17 cellular contexts compared by ENCODE assay signal in the genomic region with DNA sequence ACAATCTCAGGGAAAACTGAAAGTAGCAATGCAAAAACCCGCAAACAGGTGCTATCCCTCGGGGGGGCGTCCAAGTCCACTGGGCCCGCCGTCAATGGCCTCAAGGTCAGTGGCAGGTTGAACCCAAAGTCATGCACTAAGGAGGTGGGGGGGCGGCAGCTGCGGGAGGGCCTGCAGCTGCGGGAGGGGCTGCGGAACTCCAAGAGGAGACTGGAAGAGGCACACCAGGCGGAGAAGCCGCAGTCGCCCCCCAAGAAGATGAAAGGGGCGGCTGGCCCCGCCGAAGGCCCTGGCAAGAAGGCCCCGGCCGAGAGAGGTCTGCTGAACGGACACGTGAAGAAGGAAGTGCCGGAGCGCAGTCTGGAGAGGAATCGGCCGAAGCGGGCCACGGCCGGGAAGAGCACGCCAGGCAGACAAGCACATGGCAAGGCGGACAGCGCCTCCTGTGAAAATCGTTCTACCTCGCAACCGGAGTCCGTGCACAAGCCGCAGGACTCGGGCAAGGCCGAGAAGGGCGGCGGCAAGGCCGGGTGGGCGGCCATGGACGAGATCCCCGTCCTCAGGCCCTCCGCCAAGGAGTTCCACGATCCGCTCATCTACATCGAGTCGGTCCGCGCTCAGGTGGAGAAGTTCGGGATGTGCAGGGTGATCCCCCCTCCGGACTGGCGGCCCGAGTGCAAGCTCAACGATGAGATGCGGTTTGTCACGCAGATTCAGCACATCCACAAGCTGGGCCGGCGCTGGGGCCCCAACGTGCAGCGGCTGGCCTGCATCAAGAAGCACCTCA.
A peak's percentile ranks its signal among the peaks of the same experiment; 100 is the strongest.
DNase-seq lines count a peak whose midpoint lies in the region; ATAC-seq, FAIRE-seq and TF ChIP-seq lines count a peak whose summit lies in the region.
"Had no signal": no experiment of that assay in that cellular context is flagged by ENCODE, and none has a peak within 500 bp of the region (broad histone marks: within the 10 kb centered on the region; RNA-seq: fewer than 3 reads in every experiment).

No MANE protein-coding gene starts in this region.

- no peak overlapping the region for H2AK5ac ChIP-seq in H1 (ENCODE audit: low read depth, low read length)

- no peaks in the 10 kb centered on the region for H3K9me3 Mint-ChIP-seq in MCF 10A (ENCODE audit: unreplicated experiment)
- H3K9me3 Mint-ChIP-seq: CD4-positive, alpha-beta T cell had no signal

- H3K27ac Mint-ChIP-seq in MCF 10A (ENCODE audit: low read depth, unreplicated experiment), result peak overlapping the region; percentile 59
- H3K27ac Mint-ChIP-seq: B cell; CD4-positive, alpha-beta T cell had no signal

- DNase-seq in MCF 10A (ENCODE audit: unreplicated experiment), result no peak
- DNase-seq in breast epithelium (ENCODE audit: low spot score in 2 of 2), result no peak
- DNase-seq in RWPE1 (ENCODE audit: low spot score), result no peak
- no peak for DNase-seq in H1 (ENCODE audit: low read depth in 1 of 2, low spot score in 2 of 2)
- DNase-seq in gastrocnemius medialis, result no peak
- DNase-seq in smooth muscle cell (lab: John Stamatoyannopoulos, UW; ENCODE audit: unreplicated experiment), result no peak
- DNase-seq in medulla oblongata (ENCODE audit: extremely low spot score), result no peak
- DNase-seq: CD4-positive, alpha-beta T cell; DMS79; NCI-H1417; NCI-H2029; NCI-H510A; SIG-M5 had no signal

- no peak overlapping the region for H2BK20ac ChIP-seq in H1 (ENCODE audit: low read length)

- H3K27ac ChIP-seq in breast epithelium, result no peak overlapping the region
- H3K27ac ChIP-seq in RWPE1, result peak overlapping the region; percentile 69
- H3K27ac ChIP-seq in H1 (ENCODE audit: low read depth, low read length), result no peak overlapping the region
- H3K27ac ChIP-seq in gastrocnemius medialis, result peak overlapping the region; percentile 78 to 89 (median 86)
- H3K27ac ChIP-seq in smooth muscle cell (ENCODE audit: low read depth), result no peak overlapping the region
- H3K27ac ChIP-seq: Peyer's patch had no signal

- TF ChIP-seq EP300 in H1 (IDR thresholded peaks at IDR 0.05; ENCODE audit: borderline replicate concordance in 1 of 2, low read depth in 2 of 2, low read length in 2 of 2), result no peak

- no peak for FAIRE-seq in H1 (lab: Jason Lieb, UNC)
- FAIRE-seq: G401.6 had no signal

- H3K36me3 ChIP-seq in breast epithelium (no peaks in the 10 kb centered on the region), H1 (ENCODE audit: control insufficient read depth in 2 of 4, insufficient read depth in 4 of 4, low read length in 3 of 4) (peaks cover 49 to 76% (median 54%) of the 10 kb centered on the region in 4 experiments), gastrocnemius medialis (peaks cover 0 to 18% of the 10 kb centered on the region in 2 donors), smooth muscle cell (ENCODE audit: low read depth) (no peaks in the 10 kb centered on the region)

- H3K4ac ChIP-seq in H1 (replicated peaks; ENCODE audit: insufficient read length, low read depth, low read length), result no peak overlapping the region

- no peak overlapping the region for H3K23ac ChIP-seq in H1 (ENCODE audit: insufficient read length)

- no peak for TF ChIP-seq POLR2A in breast epithelium (IDR thresholded peaks at IDR 0.05)
- TF ChIP-seq POLR2A in H1 (IDR thresholded peaks at IDR 0.05; ENCODE audit: control extremely low read depth in 1 of 2, low read depth in 2 of 2, low read length in 2 of 2), result no peak; a peak in 1 of 3 replicates
- no peak for TF ChIP-seq POLR2A in gastrocnemius medialis (IDR thresholded peaks at IDR 0.05)

- H3K36me3 Mint-ChIP-seq in MCF 10A (ENCODE audit: insufficient read depth, unreplicated experiment), result peaks cover 44% of the 10 kb centered on the region

- H3K56ac ChIP-seq in H1 (replicated peaks; ENCODE audit: insufficient read length, low read depth, low read length), result no peak overlapping the region

- POLR2A ChIA-PET in MCF 10A (lab: Yijun Ruan, JAX), result no interaction called here
- POLR2A ChIA-PET in RWPE1 (lab: Yijun Ruan, JAX; ENCODE audit: low non-redundant PET), result no interaction called here
- POLR2A ChIA-PET in H1 (lab: Charles Lee; ENCODE audit: partially characterized antibody), result interaction anchor here (1.5 kb wide), 1 partner anchor 11 kb away, joined by 3 read pairs; no protein-coding TSS in a partner anchor

- H4K20me1 ChIP-seq in H1 (replicated peaks in 1 of 2; ENCODE audit: control insufficient read depth in 1 of 2, insufficient read depth in 2 of 2, low read length in 2 of 2) (peaks cover 56 to 62% of the 10 kb centered on the region in 2 experiments), smooth muscle cell (ENCODE audit: low read depth) (peaks cover 52% of the 10 kb centered on the region)

- no peaks in the 10 kb centered on the region for H3F3A ChIP-seq in smooth muscle cell (ENCODE audit: low read depth)

- ATAC-seq in gastrocnemius medialis, result no peak
- no peak for ATAC-seq in HG03342 (IDR thresholded peaks at IDR 0.05; ENCODE audit: unreplicated experiment)

- no peak overlapping the region for H4K8ac ChIP-seq in H1 (ENCODE audit: extremely low read depth, insufficient read depth, low read length)

- CTCF ChIA-PET in MCF 10A (lab: Yijun Ruan, JAX) (interaction anchor here (0.6 kb wide), 1 partner anchor 1588 kb away, joined by 3 read pairs; no protein-coding TSS in a partner anchor), RWPE1 (lab: Yijun Ruan, JAX) (no interaction called here), H1 (lab: Charles Lee; ENCODE audit: partially characterized antibody) (no interaction called here)

- no peaks in the 10 kb centered on the region for H3K23me2 ChIP-seq in H1 (ENCODE audit: low read depth, low read length)

- WGBS in H1 (ENCODE audit: extremely low coverage in 1 of 2, insufficient coverage in 1 of 2, insufficient read length in 1 of 2, insufficient replicate concordance in 2 of 2, low coverage in 1 of 2, low lambda C conversion rate in 2 of 2, missing lambda C conversion rate in 1 of 2), 2 experiments, result 97% methylated on average over 44 of the region's 60 CpGs; no CpG with 5 or more reads in 1 of the 2 experiments
- 98% methylated on average over 59 of the region's 60 CpGs for WGBS in smooth muscle cell (ENCODE audit: low lambda C conversion rate)

- no peak for TF ChIP-seq RAD21 in H1 (IDR thresholded peaks at IDR 0.05 in 1 of 2, conservative IDR thresholded peaks at IDR 0.05 in 1 of 2; ENCODE audit: low read depth in 2 of 2, low read length in 2 of 2)

- H2AFZ ChIP-seq in H1 (ENCODE audit: low read length) (no peak overlapping the region), smooth muscle cell (ENCODE audit: low read depth) (no peak overlapping the region)

- no peak overlapping the region for H3K14ac ChIP-seq in H1 (ENCODE audit: insufficient read length)

- no peak overlapping the region for H3K4me3 Mint-ChIP-seq in MCF 10A (ENCODE audit: unreplicated experiment)
- H3K4me3 Mint-ChIP-seq: B cell; CD4-positive, alpha-beta T cell had no signal

- peaks cover 34% of the 10 kb centered on the region for H3K79me1 ChIP-seq in H1 (ENCODE audit: low read depth, low read length)

- H3K27me3 Mint-ChIP-seq in MCF 10A (ENCODE audit: insufficient read depth, unreplicated experiment), result no peaks in the 10 kb centered on the region
- H3K27me3 Mint-ChIP-seq: B cell; CD4-positive, alpha-beta T cell had no signal

- no peak overlapping the region for H2BK5ac ChIP-seq in H1 (ENCODE audit: low read depth, low read length)

- intact Hi-C loops in MCF 10A (cut with micrococcal nuclease) (loop anchor here (10.0 kb wide), 1 partner anchor 1282 kb away; no protein-coding TSS in a partner anchor), breast epithelium (cut with DNase I; ENCODE audit: low total_unique reads) (no loop called here), gastrocnemius medialis (cut with DNase I; ENCODE audit: low total_unique reads) (loop anchor here (5.0 to 10.0 kb wide), 2 partner anchors 432 to 609 kb away; no protein-coding TSS in a partner anchor)

- no peak overlapping the region for H2BK12ac ChIP-seq in H1 (ENCODE audit: low read depth, low read length)

- H4K5ac ChIP-seq in H1 (ENCODE audit: insufficient read length, low read depth, low read length), result no peak overlapping the region

- H3K4me3 ChIP-seq in breast epithelium (no peak overlapping the region), H1 (ENCODE audit: extremely low read depth in 1 of 4, insufficient read depth in 2 of 4, low read depth in 3 of 4, low read length in 4 of 4) (no peak overlapping the region), gastrocnemius medialis (no peak overlapping the region), smooth muscle cell (no peak overlapping the region)
- H3K4me3 ChIP-seq: Peyer's patch had no signal

- H3K4me1 Mint-ChIP-seq in MCF 10A (ENCODE audit: insufficient read depth, unreplicated experiment), result peaks cover 24% of the 10 kb centered on the region

- peaks cover 0 to 1% of the 10 kb centered on the region in 2 donors for H3K4me1 ChIP-seq in breast epithelium
- peaks cover 18 to 25% (median 22%) of the 10 kb centered on the region in 4 experiments for H3K4me1 ChIP-seq in H1 (replicated peaks in 1 of 4; ENCODE audit: control insufficient read depth in 3 of 4, insufficient read depth in 4 of 4, low read length in 3 of 4)
- H3K4me1 ChIP-seq in gastrocnemius medialis, result peaks cover 24 to 25% of the 10 kb centered on the region in 2 donors
- H3K4me1 ChIP-seq in smooth muscle cell (ENCODE audit: low read depth), result peaks cover 9% of the 10 kb centered on the region

- no TSS peak for BruUV-seq in MCF 10A (replicated peaks; lab: Mats Ljungman, UMichigan)

- in situ Hi-C loops in gastrocnemius medialis (cut with MboI; ENCODE audit: low sequenced_read_pairs in 4 of 4), result loop anchor here in 2 of 4 donors (25.0 kb wide), 3 partner anchors 234 to 1284 kb away; no protein-coding TSS in a partner anchor

- TF ChIP-seq CTCF in MCF 10A (IDR thresholded peaks at IDR 0.05; ENCODE audit: unreplicated experiment), result no peak
- TF ChIP-seq CTCF in breast epithelium (IDR thresholded peaks at IDR 0.05), result no peak
- TF ChIP-seq CTCF in RWPE1 (conservative IDR thresholded peaks at IDR 0.05; ENCODE audit: low read depth), result no peak
- TF ChIP-seq CTCF in H1 (IDR thresholded peaks at IDR 0.05; ENCODE audit: control extremely low read depth in 1 of 3, insufficient read depth in 1 of 3, low read depth in 1 of 3, low read length in 3 of 3), result no peak
- no peak for TF ChIP-seq CTCF in gastrocnemius medialis (IDR thresholded peaks at IDR 0.05 in 4 of 5, conservative IDR thresholded peaks at IDR 0.05 in 1 of 5)
- TF ChIP-seq CTCF in smooth muscle cell (IDR thresholded peaks at IDR 0.05; ENCODE audit: borderline replicate concordance, insufficient read depth, poor library complexity, severe bottlenecking), result no peak

- H3K4me2 ChIP-seq in H1 (ENCODE audit: insufficient read depth in 1 of 2, low read depth in 2 of 2, low read length in 2 of 2) (no peak overlapping the region), smooth muscle cell (no peak overlapping the region)

- H3K79me2 ChIP-seq in H1 (ENCODE audit: control insufficient read depth in 1 of 2, insufficient read depth in 2 of 2, low read length in 2 of 2), result peaks cover 7 to 96% of the 10 kb centered on the region in 2 experiments
- H3K79me2 ChIP-seq in smooth muscle cell (ENCODE audit: low read depth), result no peaks in the 10 kb centered on the region

- no peak overlapping the region for H4K91ac ChIP-seq in H1 (replicated peaks; ENCODE audit: insufficient read length, low read length)

- H3K27me3 ChIP-seq in breast epithelium (no peaks in the 10 kb centered on the region), H1 (replicated peaks in 1 of 4; ENCODE audit: control insufficient read depth in 3 of 4, extremely low read depth in 1 of 4, insufficient read depth in 3 of 4, low read length in 3 of 4) (no peaks in the 10 kb centered on the region; a peak in 2 of 7 replicates), gastrocnemius medialis (no peaks in the 10 kb centered on the region), smooth muscle cell (ENCODE audit: low read depth) (no peaks in the 10 kb centered on the region)
- H3K27me3 ChIP-seq: Peyer's patch had no signal

- H3K9me3 ChIP-seq in breast epithelium (no peaks in the 10 kb centered on the region), H1 (ENCODE audit: insufficient read depth in 2 of 2, low read depth in 1 of 2, low read length in 1 of 2) (no peaks in the 10 kb centered on the region; a peak in 1 of 4 replicates), gastrocnemius medialis (no peaks in the 10 kb centered on the region), smooth muscle cell (replicated peaks; ENCODE audit: low read depth) (no peaks in the 10 kb centered on the region)
- H3K9me3 ChIP-seq: Peyer's patch had no signal

- H3K9ac ChIP-seq in H1 (replicated peaks in 1 of 4; ENCODE audit: extremely low read depth in 1 of 4, low read depth in 3 of 4, low read length in 3 of 4), result no peak overlapping the region
- no peak overlapping the region for H3K9ac ChIP-seq in smooth muscle cell (ENCODE audit: low read depth)

- H2BK15ac ChIP-seq in H1 (ENCODE audit: low read length), result no peak overlapping the region

- no peak overlapping the region for H3K18ac ChIP-seq in H1 (ENCODE audit: extremely low read depth, low read length)

- no peak overlapping the region for H2BK120ac ChIP-seq in H1 (replicated peaks; ENCODE audit: low read depth, low read length)

Comparison
In these comparisons a context has a peak if more than half of its experiments do, and no peak if none do; other contexts are left out.
1. H3K27ac ChIP-seq: peak in RWPE1 (single experiment) and gastrocnemius medialis (4 of 4); none in breast epithelium (0 of 2), H1 (single experiment) and smooth muscle cell (single experiment).